ENCODE assay signal across 20 cellular contexts in genomic region chr1:160580208-160580812, GRCh38. TPM values are rescaled to one million over a fixed set of nuclear protein-coding genes. Genes with fewer than 3 reads are reported as not detected.
A peak's percentile ranks its signal among the peaks of the same experiment; 100 is the strongest.
DNase-seq lines count a peak whose midpoint lies in the region; ATAC-seq and TF ChIP-seq lines count a peak whose summit lies in the region.
"Had no signal": no experiment of that assay in that cellular context is flagged by ENCODE, and none has a peak within 500 bp of the region (broad histone marks: within the 10 kb centered on the region; RNA-seq: fewer than 3 reads in every experiment).

No MANE protein-coding gene starts in this region.

- H3K36me3 Mint-ChIP-seq in activated naive CD4-positive, alpha-beta T cell treated with anti-CD3 and anti-CD28 coated beads for 36 hours (ENCODE audit: low read depth), result peaks cover 14% of the 10 kb centered on the region
- peaks cover 8% of the 10 kb centered on the region for H3K36me3 Mint-ChIP-seq in activated naive CD8-positive, alpha-beta T cell
- H3K36me3 Mint-ChIP-seq in stimulated activated memory B cell treated with anti-CD40 and anti-IgM and Interleukin-4, amounts not matched to agents 10 μg/mL and 1 μg/mL and 100 μg/mL, for 72 hours, result peaks cover 11% of the 10 kb centered on the region

- H3K4me2 ChIP-seq in OCI-LY7 (ENCODE audit: low read length), result peak overlapping the region; percentile 10; the same call in 1 of the 2 replicates

- peaks cover 74% of the 10 kb centered on the region for H3K4me1 Mint-ChIP-seq in activated naive CD4-positive, alpha-beta T cell treated with anti-CD3 and anti-CD28 coated beads for 36 hours (ENCODE audit: low read depth)
- peaks cover 91% of the 10 kb centered on the region for H3K4me1 Mint-ChIP-seq in activated naive CD8-positive, alpha-beta T cell (ENCODE audit: low read depth)
- H3K4me1 Mint-ChIP-seq in stimulated activated memory B cell treated with anti-CD40 and anti-IgM and Interleukin-4, amounts not matched to agents 10 μg/mL and 1 μg/mL and 100 μg/mL, for 72 hours, result peaks cover 50% of the 10 kb centered on the region

- intact Hi-C loops in activated naive CD4-positive, alpha-beta T cell treated with anti-CD3 and anti-CD28 coated beads for 36 hours (cut with micrococcal nuclease), result no loop called here
- intact Hi-C loops in OCI-LY7 (cut with micrococcal nuclease; ENCODE audit: unreplicated experiment), result no loop called here

- POLR2A ChIA-PET in OCI-LY7 (lab: Charles Lee), result interaction anchor here (0.6 to 2.2 kb wide), 3 partner anchors 25 to 121 kb away, joined by 3 to 11 read pairs (median 4); no protein-coding TSS in a partner anchor

- H3K27ac Mint-ChIP-seq in activated naive CD4-positive, alpha-beta T cell treated with anti-CD3 and anti-CD28 coated beads for 36 hours, result peak overlapping the region; percentile 65
- H3K27ac Mint-ChIP-seq in activated naive CD8-positive, alpha-beta T cell, result peak overlapping the region; percentile 87
- H3K27ac Mint-ChIP-seq in stimulated activated memory B cell treated with anti-CD40 and anti-IgM and Interleukin-4, amounts not matched to agents 10 μg/mL and 1 μg/mL and 100 μg/mL, for 72 hours, result peak overlapping the region; percentile 84

- H3K4me3 Mint-ChIP-seq in activated naive CD4-positive, alpha-beta T cell treated with anti-CD3 and anti-CD28 coated beads for 36 hours, result peak overlapping the region; percentile 0
- peak overlapping the region; percentile 36 for H3K4me3 Mint-ChIP-seq in activated naive CD8-positive, alpha-beta T cell
- no peak overlapping the region for H3K4me3 Mint-ChIP-seq in stimulated activated memory B cell treated with anti-CD40 and anti-IgM and Interleukin-4, amounts not matched to agents 10 μg/mL and 1 μg/mL and 100 μg/mL, for 72 hours

- H3K27ac ChIP-seq in OCI-LY7 (ENCODE audit: low read depth, low read length, poor library complexity, severe bottlenecking), result peak overlapping the region; percentile 21

- H3K9me2 ChIP-seq in OCI-LY7 (ENCODE audit: insufficient read depth, low read length), result no peaks in the 10 kb centered on the region

- peaks cover 16% of the 10 kb centered on the region for H3K9me3 Mint-ChIP-seq in activated naive CD4-positive, alpha-beta T cell treated with anti-CD3 and anti-CD28 coated beads for 36 hours
- H3K9me3 Mint-ChIP-seq in activated naive CD8-positive, alpha-beta T cell (ENCODE audit: low read depth), result no peaks in the 10 kb centered on the region
- H3K9me3 Mint-ChIP-seq in stimulated activated memory B cell treated with anti-CD40 and anti-IgM and Interleukin-4, amounts not matched to agents 10 μg/mL and 1 μg/mL and 100 μg/mL, for 72 hours, result peaks cover 3% of the 10 kb centered on the region

- H2AFZ ChIP-seq in OCI-LY7 (ENCODE audit: low read length), result peak overlapping the region; percentile 19; the same call in 1 of the 2 replicates

- CTCF ChIA-PET in activated naive CD4-positive, alpha-beta T cell treated with anti-CD3 and anti-CD28 coated beads for 36 hours (lab: Charles Lee), result interaction anchor here (1.5 to 3.9 kb wide), 3 partner anchors 19 to 152 kb away, joined by 4 to 22 read pairs (median 6); no protein-coding TSS in a partner anchor
- CTCF ChIA-PET in OCI-LY7 (lab: Charles Lee; ENCODE audit: unreplicated experiment), result no interaction called here

- no peak overlapping the region for H3K4me3 ChIP-seq in OCI-LY7 (ENCODE audit: low read depth, low read length, poor library complexity, severe bottlenecking)
- H3K4me3 ChIP-seq: right lobe of liver had no signal

- H3K27me3 Mint-ChIP-seq in activated naive CD4-positive, alpha-beta T cell treated with anti-CD3 and anti-CD28 coated beads for 36 hours (ENCODE audit: low read depth), result no peaks in the 10 kb centered on the region
- H3K27me3 Mint-ChIP-seq in activated naive CD8-positive, alpha-beta T cell, result no peaks in the 10 kb centered on the region
- no peaks in the 10 kb centered on the region for H3K27me3 Mint-ChIP-seq in stimulated activated memory B cell treated with anti-CD40 and anti-IgM and Interleukin-4, amounts not matched to agents 10 μg/mL and 1 μg/mL and 100 μg/mL, for 72 hours

- peaks cover 41% of the 10 kb centered on the region for H3K79me2 ChIP-seq in OCI-LY7 (ENCODE audit: insufficient read depth, low read depth, low read length)

- no peaks in the 10 kb centered on the region for H4K20me1 ChIP-seq in OCI-LY7 (ENCODE audit: insufficient read depth, low read length)

- H3K36me3 ChIP-seq in OCI-LY7 (ENCODE audit: insufficient read depth, low read length), result no peaks in the 10 kb centered on the region
- H3K36me3 ChIP-seq: heart right ventricle, right lobe of liver, transverse colon had no signal

- DNase-seq in activated naive CD4-positive, alpha-beta T cell treated with anti-CD3 and anti-CD28 coated beads for 36 hours, result no peak
- no peak for DNase-seq in activated naive CD4-positive, alpha-beta T cell (lab: John Stamatoyannopoulos, UW)
- DNase-seq in OCI-LY7 (ENCODE audit: low spot score), result peak; percentile 52
- no peak for DNase-seq in H4 (ENCODE audit: low spot score)
- no peak for DNase-seq in omental fat pad (ENCODE audit: low spot score)
- DNase-seq: H7; heart right ventricle; NCI-H1436; NCI-H345; nucleus accumbens; right lobe of liver; stimulated activated CD4-positive, alpha-beta T cell treated with anti-CD3 and anti-CD28 coated beads, Interleukin-2, amount 100 ng/mL, for 48 hours; stimulated activated CD8-positive, alpha-beta memory T cell treated with anti-CD3 and anti-CD28 coated beads, Interleukin-4, amount 100 ng/mL, for 48 hours; transverse colon had no signal

- no TSS peak for BruUV-seq in OCI-LY7 (replicated peaks; lab: Mats Ljungman, UMichigan)

- peaks cover 50% of the 10 kb centered on the region for H3K4me1 ChIP-seq in OCI-LY7 (ENCODE audit: insufficient read depth, low read length, poor library complexity, severe bottlenecking)

- H3K9me3 ChIP-seq in OCI-LY7 (ENCODE audit: low read length), result peaks cover 7% of the 10 kb centered on the region; the same call in 1 of the 2 replicates
- H3K9me3 ChIP-seq: right lobe of liver, transverse colon had no signal

- ATAC-seq in stimulated activated memory B cell treated with anti-CD40 and anti-IgM and Interleukin-4, amounts not matched to agents 10 μg/mL and 1 μg/mL and 100 μg/mL, for 72 hours, result no peak
- ATAC-seq in HG03159 (IDR thresholded peaks at IDR 0.05; ENCODE audit: unreplicated experiment) (no peak), omental fat pad (ENCODE audit: low FRiP score) (no peak)
- ATAC-seq: SK-N-SH treated with all-trans-retinoic acid at 6 μM for 48 hours had no signal

- TF ChIP-seq CTCF in OCI-LY7 (conservative IDR thresholded peaks at IDR 0.05; ENCODE audit: low read length) (no peak), omental fat pad (IDR thresholded peaks at IDR 0.05) (no peak)

RNA-seq across cellular contexts. Expression of gene CD84, which starts 1.0 kb away (rescaled TPM):
- total RNA-seq in activated naive CD4-positive, alpha-beta T cell treated with anti-CD3 and anti-CD28 coated beads for 36 hours, result 1 to 10 TPM; 8.6 to 9.2 TPM
- total RNA-seq in OCI-LY7 (2014; rRNA removed; shearing (Covaris generic)), result 23.3 and 23.4 TPM in 2 replicates
- 22.2 and 28.8 TPM in 2 replicates for total RNA-seq in OCI-LY7 (2022)
- not detected in 2 replicates for total RNA-seq in H4 (2014; rRNA removed; shearing (Covaris generic))
- 10 to 100 TPM; 10.6 to 33.4 (median 13.8) TPM for total RNA-seq in omental fat pad
- total RNA-seq: dermis microvascular lymphatic vessel endothelial cell, fibroblast of lung, H7 had no signal

RNA-seq across cellular contexts. Expression of gene SLAMF6, which starts 57.3 kb away (rescaled TPM):
- total RNA-seq in activated naive CD4-positive, alpha-beta T cell treated with anti-CD3 and anti-CD28 coated beads for 36 hours, result 10 to 100 TPM; 55.0 to 55.5 TPM
- total RNA-seq in OCI-LY7 (2014; rRNA removed; shearing (Covaris generic)), result 39.8 and 43.0 TPM in 2 replicates
- total RNA-seq in OCI-LY7 (2022) (65.1 and 72.4 TPM in 2 replicates), omental fat pad (1 to 10 TPM; 1.5 to 4.9 (median 2.9) TPM)
- not detected in 2 replicates for total RNA-seq in H4 (2014; rRNA removed; shearing (Covaris generic))
- total RNA-seq: dermis microvascular lymphatic vessel endothelial cell, fibroblast of lung, H7 had no signal

Comparison
In these comparisons a context has a peak if more than half of its experiments do, and no peak if none do; other contexts are left out.
1. RNA of gene SLAMF6, which starts 57.3 kb away (total RNA-seq): 39.8 to 72.4 TPM in OCI-LY7 and 55.0 to 55.5 TPM in activated naive CD4-positive, alpha-beta T cell treated with anti-CD3 and anti-CD28 coated beads for 36 hours; 1.5 to 4.9 TPM in omental fat pad and not detected in H4; every median in the first group is over 4 times any median in the second.
2. Peak in every context shown above with its lines, with median percentiles within 50 percentile points of each other: H3K27ac Mint-ChIP-seq.